ENCODE assay signal across 29 cellular contexts in the genomic region with DNA sequence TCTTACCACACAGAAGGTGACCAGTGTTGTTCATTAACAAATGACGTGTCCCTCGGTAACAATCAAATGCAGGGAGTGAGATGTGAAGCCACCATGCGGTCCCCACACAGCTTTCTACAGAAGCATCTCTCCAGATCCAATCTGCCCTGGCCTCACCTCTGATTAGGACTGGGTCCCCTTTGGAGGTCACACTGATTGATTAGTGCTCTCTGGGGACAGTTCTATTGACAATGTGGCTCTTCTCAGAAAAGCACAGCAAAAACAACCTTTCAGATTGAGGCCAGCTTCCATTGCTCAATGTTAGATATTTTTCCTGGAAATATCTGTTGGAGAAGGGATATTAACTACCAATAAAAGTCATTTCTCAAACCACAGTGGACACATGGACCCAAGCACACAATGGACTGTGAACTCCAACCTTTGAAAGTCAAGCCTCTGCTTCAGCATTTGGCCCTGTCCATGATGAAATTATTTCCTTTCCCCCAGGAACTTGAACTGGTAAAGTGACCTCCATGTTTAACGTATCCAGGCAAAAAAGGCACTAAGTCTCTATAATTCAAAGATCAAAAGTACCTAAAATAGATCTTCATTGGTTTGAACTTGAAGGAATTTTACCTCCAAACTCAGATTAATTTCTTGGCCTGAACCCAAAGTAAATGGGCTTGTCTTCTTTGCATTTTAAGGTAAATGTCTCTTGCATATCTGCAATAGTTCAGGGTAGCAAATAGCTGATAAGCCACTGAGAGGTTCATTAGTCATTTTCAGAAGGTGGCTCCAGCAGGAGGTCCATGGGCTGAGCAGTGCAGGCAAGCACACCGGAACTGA.
"Had no signal": no experiment of that assay in that cellular context is flagged by ENCODE, and none has a peak within 500 bp of the region (broad histone marks: within the 10 kb centered on the region; RNA-seq: fewer than 3 reads in every experiment).

No MANE protein-coding gene starts in this region.

- H3K27ac Mint-ChIP-seq: activated CD4-positive, alpha-beta memory T cell treated with anti-CD3 and anti-CD28 coated beads for 36 hours; activated naive CD4-positive, alpha-beta T cell treated with anti-CD3 and anti-CD28 coated beads for 36 hours; activated naive CD8-positive, alpha-beta T cell treated with anti-CD3 and anti-CD28 coated beads for 36 hours; activated T-helper 1 cell treated with anti-CD3 and anti-CD28 coated beads, Interleukin-12 subunit alpha, Interleukin-12 subunit beta, Interleukin-2, Interleukin-4 antibody, amounts not matched to agents 30 ng/mL and 10 ng/mL and 1 ng/mL, durations not matched to agents 14 hours and 24 hours and 36 hours; brain; naive thymus-derived CD4-positive, alpha-beta T cell had no signal

- H3K36me3 Mint-ChIP-seq: activated CD4-positive, alpha-beta memory T cell treated with anti-CD3 and anti-CD28 coated beads for 36 hours; activated naive CD8-positive, alpha-beta T cell treated with anti-CD3 and anti-CD28 coated beads for 36 hours; brain; naive thymus-derived CD4-positive, alpha-beta T cell had no signal

- H3K27me3 ChIP-seq: adrenal gland, colonic mucosa, hepatocyte, ovary, right atrium auricular region, tibial nerve had no signal

- DNase-seq: activated CD4-positive, alpha-beta memory T cell treated with anti-CD3 and anti-CD28 coated beads for 36 hours; activated CD4-positive, alpha-beta T cell treated with anti-CD3 and anti-CD28 coated beads for 48 hours; activated CD8-positive, alpha-beta memory T cell treated with anti-CD3 and anti-CD28 coated beads, Interleukin-2, amount 50 U/mL, for 4 hours; activated effector memory CD4-positive, alpha-beta T cell treated with anti-CD3 and anti-CD28 coated beads, Interleukin-2, amount 50 U/mL, for 16 hours; activated naive CD4-positive, alpha-beta T cell treated with anti-CD3 and anti-CD28 coated beads for 36 hours; activated naive CD8-positive, alpha-beta T cell treated with anti-CD3 and anti-CD28 coated beads for 36 hours; activated T-cell treated with anti-CD3 and anti-CD28 coated beads, Interleukin-2, amount 50 U/mL, for 1 hour; adrenal gland; aorta; cerebellar nuclear complex; colonic mucosa; effector CD8-positive, alpha-beta T cell; islet precursor cell; midbrain; naive thymus-derived CD4-positive, alpha-beta T cell; ovary; psoas muscle; spleen; stimulated activated naive CD4-positive, alpha-beta T cell; T-helper 9 cell; WERI-Rb-1 had no signal

- H2AFZ ChIP-seq: hepatocyte had no signal

- H3K4me3 ChIP-seq: adrenal gland, cardiac muscle cell, colonic mucosa, gastroesophageal sphincter, hepatocyte, ovary, psoas muscle, right atrium auricular region, spleen, tibial nerve had no signal

- H3K4me1 Mint-ChIP-seq: activated naive CD8-positive, alpha-beta T cell treated with anti-CD3 and anti-CD28 coated beads for 36 hours; brain had no signal

- H3K4me2 ChIP-seq: hepatocyte had no signal

- H3K27me3 Mint-ChIP-seq: activated CD4-positive, alpha-beta memory T cell treated with anti-CD3 and anti-CD28 coated beads for 36 hours had no signal

- H3K79me2 ChIP-seq: hepatocyte had no signal

- H3K36me3 ChIP-seq: adrenal gland, cardiac muscle cell, colonic mucosa, gastroesophageal sphincter, ovary, right atrium auricular region, spleen, tibial nerve, WERI-Rb-1 had no signal

- H3K27ac ChIP-seq: adrenal gland, cardiac muscle cell, colonic mucosa, gastroesophageal sphincter, hepatocyte, ovary, psoas muscle, right atrium auricular region, spleen, tibial nerve, WERI-Rb-1 had no signal

- ATAC-seq: activated CD4-positive, CD25-positive, alpha-beta regulatory T cell treated with anti-CD3 and anti-CD28 coated beads, Interleukin-2, amount 50 U/mL, for 24 hours; gastroesophageal sphincter; naive thymus-derived CD4-positive, alpha-beta T cell; psoas muscle had no signal

- H3K4me3 Mint-ChIP-seq: activated CD4-positive, alpha-beta memory T cell treated with anti-CD3 and anti-CD28 coated beads for 36 hours; activated naive CD4-positive, alpha-beta T cell treated with anti-CD3 and anti-CD28 coated beads for 36 hours; activated naive CD8-positive, alpha-beta T cell treated with anti-CD3 and anti-CD28 coated beads for 36 hours; activated T-helper 1 cell treated with anti-CD3 and anti-CD28 coated beads, Interleukin-12 subunit alpha, Interleukin-12 subunit beta, Interleukin-2, Interleukin-4 antibody, amounts not matched to agents 30 ng/mL and 10 ng/mL and 1 ng/mL, durations not matched to agents 14 hours and 24 hours and 36 hours; brain; naive thymus-derived CD4-positive, alpha-beta T cell had no signal

- H3K9me3 ChIP-seq: adrenal gland, colonic mucosa, gastroesophageal sphincter, ovary, psoas muscle, right atrium auricular region, spleen, tibial nerve had no signal

- H3K9me3 Mint-ChIP-seq: activated naive CD4-positive, alpha-beta T cell treated with anti-CD3 and anti-CD28 coated beads for 36 hours had no signal

- H3K4me1 ChIP-seq: adrenal gland, colonic mucosa, gastroesophageal sphincter, psoas muscle, right atrium auricular region, spleen, tibial nerve had no signal
